ENCODE assay signal across 12 cellular contexts in genomic region chr17:44083250-44083849, GRCh38. TPM values are rescaled to one million over a fixed set of nuclear protein-coding genes. Genes with fewer than 3 reads are reported as not detected.
A peak's percentile ranks its signal among the peaks of the same experiment; 100 is the strongest.
DNase-seq lines count a peak whose midpoint lies in the region; ATAC-seq and TF ChIP-seq lines count a peak whose summit lies in the region.
"Had no signal": no experiment of that assay in that cellular context is flagged by ENCODE, and none has a peak within 500 bp of the region (broad histone marks: within the 10 kb centered on the region; RNA-seq: fewer than 3 reads in every experiment).

No MANE protein-coding gene starts in this region.

- H3K36me3 Mint-ChIP-seq in Caco-2 (ENCODE audit: insufficient read depth, unreplicated experiment) = peaks cover 40% of the 10 kb centered on the region
- peaks cover 12 to 50% of the 10 kb centered on the region in 2 donors for H3K36me3 Mint-ChIP-seq in CD4-positive, alpha-beta memory T cell

- TF ChIP-seq CTCF in Caco-2 (IDR thresholded peaks at IDR 0.05; ENCODE audit: insufficient read depth in 1 of 2, low read depth in 1 of 2, low read length in 1 of 2, severe bottlenecking in 1 of 2, unreplicated experiment in 1 of 2) (peak; percentile 81 to 93), HFF-Myc (IDR thresholded peaks at IDR 0.05; ENCODE audit: low read depth, low read length, missing control alignments) (peak; percentile 13)

- H3K27me3 ChIP-seq in Caco-2 (replicated peaks; ENCODE audit: control insufficient read depth, insufficient read depth, low read length) = no peaks in the 10 kb centered on the region
- H3K27me3 ChIP-seq in CD4-positive, alpha-beta memory T cell (ENCODE audit: insufficient read depth, low read length) = no peaks in the 10 kb centered on the region

- POLR2A ChIA-PET in Caco-2 (lab: Charles Lee) = interaction anchor here (0.6 kb wide), 1 partner anchor 12 kb away, joined by 4 read pairs; no protein-coding TSS in a partner anchor
- POLR2A ChIA-PET in CD4-positive, alpha-beta memory T cell (lab: Charles Lee; ENCODE audit: partially characterized antibody) = no interaction called here

- BruUV-seq in Caco-2 (replicated peaks; lab: Mats Ljungman, UMichigan) = no TSS peak

- H3K36me3 ChIP-seq in Caco-2 (ENCODE audit: control insufficient read depth, insufficient read depth, low read length) = no peaks in the 10 kb centered on the region; the same call in 1 of the 2 replicates
- peaks cover 15% of the 10 kb centered on the region for H3K36me3 ChIP-seq in CD4-positive, alpha-beta memory T cell (ENCODE audit: insufficient read depth, low read length)

- H3K27ac Mint-ChIP-seq in Caco-2 (ENCODE audit: unreplicated experiment) = no peak overlapping the region
- no peak overlapping the region for H3K27ac Mint-ChIP-seq in CD4-positive, alpha-beta memory T cell

- no peaks in the 10 kb centered on the region for H3K27me3 Mint-ChIP-seq in Caco-2 (ENCODE audit: insufficient read depth, unreplicated experiment)
- no peaks in the 10 kb centered on the region for H3K27me3 Mint-ChIP-seq in CD4-positive, alpha-beta memory T cell

- H3K9me3 Mint-ChIP-seq in Caco-2 (ENCODE audit: unreplicated experiment) = no peaks in the 10 kb centered on the region
- H3K9me3 Mint-ChIP-seq in CD4-positive, alpha-beta memory T cell = peaks cover 0 to 1% (median 0%) of the 10 kb centered on the region in 8 donors
- H3K9me3 Mint-ChIP-seq: nephron had no signal

- H3K9me3 ChIP-seq in Caco-2 = no peaks in the 10 kb centered on the region
- no peaks in the 10 kb centered on the region for H3K9me3 ChIP-seq in CD4-positive, alpha-beta memory T cell (ENCODE audit: control insufficient read depth in 1 of 2, low read length in 2 of 2)

- CTCF ChIA-PET in Caco-2 (lab: Charles Lee) = interaction anchor here (0.5 to 2.7 kb wide), 20 partner anchors 11 to 538 kb away, joined by 3 to 38 read pairs (median 4); partner anchors contain the start of genes HDAC5 and TMUB2
- CTCF ChIA-PET in CD4-positive, alpha-beta memory T cell (lab: Charles Lee; ENCODE audit: partially characterized antibody) = interaction anchor here (1.1 kb wide), 1 partner anchor 139 kb away, joined by 3 read pairs; no protein-coding TSS in a partner anchor

- H3K4me1 Mint-ChIP-seq in Caco-2 (ENCODE audit: low read depth, unreplicated experiment) = peaks cover 14% of the 10 kb centered on the region
- H3K4me1 Mint-ChIP-seq in CD4-positive, alpha-beta memory T cell = peaks cover 0 to 12% (median 2%) of the 10 kb centered on the region in 4 donors

- H3K27ac ChIP-seq in CD4-positive, alpha-beta memory T cell (ENCODE audit: low read depth, low read length) = no peak overlapping the region

- no peak overlapping the region for H3K4me3 Mint-ChIP-seq in Caco-2 (ENCODE audit: unreplicated experiment)
- H3K4me3 Mint-ChIP-seq in CD4-positive, alpha-beta memory T cell = no peak overlapping the region
- H3K4me3 Mint-ChIP-seq: nephron had no signal

- intact Hi-C loops in Caco-2 (cut with micrococcal nuclease; ENCODE audit: unreplicated experiment) = no loop called here
- intact Hi-C loops in CD4-positive, alpha-beta memory T cell (cut with micrococcal nuclease) = no loop called here

- H3K4me1 ChIP-seq in Caco-2 = peaks cover 25% of the 10 kb centered on the region
- no peaks in the 10 kb centered on the region for H3K4me1 ChIP-seq in CD4-positive, alpha-beta memory T cell (ENCODE audit: insufficient read depth, low read length)

- peak; percentile 73 to 76 for DNase-seq in Caco-2
- no peak for DNase-seq in HFF-Myc (ENCODE audit: extremely low read depth, low read depth)
- peak; percentile 74 for DNase-seq in SW480 (ENCODE audit: low spot score)
- DNase-seq in iPS-NIHi11 (ENCODE audit: low spot score) = peak; percentile 47
- DNase-seq in CD4-positive, alpha-beta memory T cell = no peak
- DNase-seq in effector CD4-positive, alpha-beta T cell = no peak
- DNase-seq: amniotic stem cell, GF-D8, NCI-H2107 had no signal

- no peak overlapping the region for H3K4me3 ChIP-seq in Caco-2 (ENCODE audit: low read depth, low read length)
- no peak overlapping the region for H3K4me3 ChIP-seq in HFF-Myc (replicated peaks; ENCODE audit: low read depth, low read length)
- H3K4me3 ChIP-seq in CD4-positive, alpha-beta memory T cell (ENCODE audit: low read length in 2 of 2) = no peak overlapping the region

- ATAC-seq in GM19035 (IDR thresholded peaks at IDR 0.05; ENCODE audit: unreplicated experiment) (no peak), GM21360 (IDR thresholded peaks at IDR 0.05; ENCODE audit: unreplicated experiment) (no peak)

RNA-seq across cellular contexts. Expression of gene G6PC3, which starts 12.8 kb away (rescaled TPM):
- total RNA-seq in Caco-2 (2022) = 60.1 and 64.5 TPM in 2 replicates
- 10 to 100 TPM; 10.6 to 11.8 TPM for total RNA-seq in CD4-positive, alpha-beta memory T cell
- polyA plus RNA-seq in CD4-positive, alpha-beta memory T cell = 10 to 100 TPM; 15.6 to 17.9 TPM

RNA-seq across cellular contexts. Expression of gene LSM12, which starts 16.9 kb away (rescaled TPM):
- 83.1 and 85.5 TPM in 2 replicates for total RNA-seq in Caco-2 (2022)
- total RNA-seq in CD4-positive, alpha-beta memory T cell = 10 to 100 TPM; 35.3 to 37.4 TPM
- polyA plus RNA-seq in CD4-positive, alpha-beta memory T cell = 10 to 100 TPM; 55.6 to 74.0 TPM

RNA-seq across cellular contexts. Expression of gene HDAC5, which starts 40.1 kb away (rescaled TPM):
- total RNA-seq in Caco-2 (2022) = 25.9 and 27.0 TPM in 2 replicates
- total RNA-seq in CD4-positive, alpha-beta memory T cell = 10 to 100 TPM; 71.4 to 74.2 TPM
- 10 to 100 TPM; 12.8 to 34.2 TPM for polyA plus RNA-seq in CD4-positive, alpha-beta memory T cell

RNA-seq across cellular contexts. Expression of gene HROB, which starts 58.4 kb away (rescaled TPM):
- total RNA-seq in Caco-2 (2022) = 15.2 and 17.0 TPM in 2 replicates
- total RNA-seq in CD4-positive, alpha-beta memory T cell = under 1 TPM; 0.36 to 0.64 TPM
- polyA plus RNA-seq in CD4-positive, alpha-beta memory T cell = under 1 TPM; 0.25 to 0.43 TPM

Comparison
In these comparisons a context has a peak if more than half of its experiments do, and no peak if none do; other contexts are left out.
1. DNase-seq: peak in Caco-2 (2 of 2), SW480 (single experiment) and iPS-NIHi11 (single experiment); none in HFF-Myc (single experiment), CD4-positive, alpha-beta memory T cell (0 of 5) and effector CD4-positive, alpha-beta T cell (single experiment).